ENCODE assay signal across 15 cellular contexts in genomic region chr1:208233978-208234377, GRCh38. TPM values are rescaled to one million over a fixed set of nuclear protein-coding genes. Genes with fewer than 3 reads are reported as not detected.
DNase-seq lines count a peak whose midpoint lies in the region; ATAC-seq and TF ChIP-seq lines count a peak whose summit lies in the region.
"Had no signal": no experiment of that assay in that cellular context is flagged by ENCODE, and none has a peak within 500 bp of the region (broad histone marks: within the 10 kb centered on the region; RNA-seq: fewer than 3 reads in every experiment).

No MANE protein-coding gene starts in this region.

- ATAC-seq in GM23338, result no peak; the same call in 2 of the 3 replicates
- peak; percentile 15 to 50 for ATAC-seq in lower lobe of right lung
- no peak for ATAC-seq in activated CD4-positive, alpha-beta T cell treated with anti-CD3 and anti-CD28 coated beads for 36 hours

- POLR2A ChIA-PET in activated CD4-positive, alpha-beta T cell treated with anti-CD3 and anti-CD28 coated beads for 36 hours (lab: Charles Lee), result no interaction called here

- CTCF ChIA-PET in activated CD4-positive, alpha-beta T cell treated with anti-CD3 and anti-CD28 coated beads for 36 hours (lab: Charles Lee), result interaction anchor here (0.6 to 1.0 kb wide), 4 partner anchors 10 to 311 kb away, joined by 3 to 4 read pairs (median 3); partner anchors contain the start of gene PLXNA2

- peaks cover 3% of the 10 kb centered on the region for H3K27me3 Mint-ChIP-seq in GM23338 (ENCODE audit: insufficient read depth, low read depth, poor library complexity)
- peaks cover 18% of the 10 kb centered on the region for H3K27me3 Mint-ChIP-seq in activated CD4-positive, alpha-beta T cell treated with anti-CD3 and anti-CD28 coated beads for 36 hours

- no peaks in the 10 kb centered on the region for H3K79me2 ChIP-seq in GM23338 (replicated peaks; ENCODE audit: insufficient read depth)

- peaks cover 34% of the 10 kb centered on the region for H3K4me1 ChIP-seq in GM23338 (ENCODE audit: insufficient read depth)
- peaks cover 68% of the 10 kb centered on the region for H3K4me1 ChIP-seq in SJCRH30
- H3K4me1 ChIP-seq in lower lobe of right lung, result peaks cover 100% of the 10 kb centered on the region
- H3K4me1 ChIP-seq in rectal smooth muscle tissue (ENCODE audit: control insufficient read depth, insufficient read depth, low read length), result peaks cover 49% of the 10 kb centered on the region

- H3K36me3 Mint-ChIP-seq in GM23338 (ENCODE audit: low read depth), result no peaks in the 10 kb centered on the region
- H3K36me3 Mint-ChIP-seq in activated CD4-positive, alpha-beta T cell treated with anti-CD3 and anti-CD28 coated beads for 36 hours (ENCODE audit: low read depth), result no peaks in the 10 kb centered on the region
- H3K36me3 Mint-ChIP-seq: activated CD4-positive, alpha-beta memory T cell treated with anti-CD3 and anti-CD28 coated beads for 36 hours; naive B cell had no signal

- H3K27ac Mint-ChIP-seq in GM23338, result peak overlapping the region; percentile 26; the same call in 1 of the 2 replicates
- no peak overlapping the region for H3K27ac Mint-ChIP-seq in activated CD4-positive, alpha-beta T cell treated with anti-CD3 and anti-CD28 coated beads for 36 hours
- H3K27ac Mint-ChIP-seq: activated CD4-positive, alpha-beta memory T cell treated with anti-CD3 and anti-CD28 coated beads for 36 hours had no signal

- H4K20me1 ChIP-seq in GM23338 (replicated peaks; ENCODE audit: insufficient read depth), result no peaks in the 10 kb centered on the region

- H3K36me3 ChIP-seq in GM23338 (ENCODE audit: insufficient read depth), result no peaks in the 10 kb centered on the region
- H3K36me3 ChIP-seq in SJCRH30, result peaks cover 8% of the 10 kb centered on the region
- H3K36me3 ChIP-seq in lower lobe of right lung, result peaks cover 3% of the 10 kb centered on the region
- H3K36me3 ChIP-seq in rectal smooth muscle tissue (ENCODE audit: control insufficient read depth, insufficient read depth, low read length), result no peaks in the 10 kb centered on the region
- no peaks in the 10 kb centered on the region; the same call in 1 of the 2 replicates for H3K36me3 ChIP-seq in WERI-Rb-1

- H3K9me3 ChIP-seq in SJCRH30 (replicated peaks) (no peaks in the 10 kb centered on the region), lower lobe of right lung (no peaks in the 10 kb centered on the region), WERI-Rb-1 (ENCODE audit: severe bottlenecking) (no peaks in the 10 kb centered on the region)
- H3K9me3 ChIP-seq: BE2C, heart left ventricle had no signal

- H3K4me3 Mint-ChIP-seq in GM23338, result no peak overlapping the region
- H3K4me3 Mint-ChIP-seq in activated CD4-positive, alpha-beta T cell treated with anti-CD3 and anti-CD28 coated beads for 36 hours, result no peak overlapping the region
- H3K4me3 Mint-ChIP-seq: activated CD4-positive, alpha-beta memory T cell treated with anti-CD3 and anti-CD28 coated beads for 36 hours; naive B cell had no signal

- H2AFZ ChIP-seq in GM23338, result no peak overlapping the region

- no peaks in the 10 kb centered on the region for H3F3A ChIP-seq in GM23338 (replicated peaks; ENCODE audit: low read depth)

- no peaks in the 10 kb centered on the region for H3K9me2 ChIP-seq in GM23338 (ENCODE audit: insufficient read depth)

- no peak overlapping the region for H3K9ac ChIP-seq in rectal smooth muscle tissue (ENCODE audit: low read length)

- intact Hi-C loops in lower lobe of right lung (cut with DNase I), result no loop called here
- intact Hi-C loops in activated CD4-positive, alpha-beta T cell treated with anti-CD3 and anti-CD28 coated beads for 36 hours (cut with DNase I, micrococcal nuclease), result no loop called here

- peaks cover 58% of the 10 kb centered on the region for H3K4me1 Mint-ChIP-seq in GM23338
- H3K4me1 Mint-ChIP-seq in activated CD4-positive, alpha-beta T cell treated with anti-CD3 and anti-CD28 coated beads for 36 hours, result peaks cover 10% of the 10 kb centered on the region

- TF ChIP-seq CTCF in GM23338 (conservative IDR thresholded peaks at IDR 0.05; ENCODE audit: low read depth in 2 of 2) (no peak), lower lobe of right lung (IDR thresholded peaks at IDR 0.05) (no peak), WERI-Rb-1 (IDR thresholded peaks at IDR 0.05; ENCODE audit: low read depth, low read length) (no peak)

- no peak overlapping the region for H3K4me2 ChIP-seq in GM23338

- H3K9me3 Mint-ChIP-seq in GM23338, result no peaks in the 10 kb centered on the region
- no peaks in the 10 kb centered on the region for H3K9me3 Mint-ChIP-seq in activated CD4-positive, alpha-beta T cell treated with anti-CD3 and anti-CD28 coated beads for 36 hours (ENCODE audit: low read depth)
- H3K9me3 Mint-ChIP-seq: activated CD4-positive, alpha-beta memory T cell treated with anti-CD3 and anti-CD28 coated beads for 36 hours; naive B cell had no signal

- H3K4me3 ChIP-seq in GM23338, result no peak overlapping the region
- H3K4me3 ChIP-seq in SJCRH30, result no peak overlapping the region
- H3K4me3 ChIP-seq in lower lobe of right lung, result no peak overlapping the region
- H3K4me3 ChIP-seq in rectal smooth muscle tissue (ENCODE audit: low read length), result no peak overlapping the region
- no peak overlapping the region for H3K4me3 ChIP-seq in WERI-Rb-1 (ENCODE audit: low read depth, low read length)
- H3K4me3 ChIP-seq: heart left ventricle had no signal

- H3K27me3 ChIP-seq in GM23338 (ENCODE audit: insufficient read depth) (no peaks in the 10 kb centered on the region), SJCRH30 (no peaks in the 10 kb centered on the region), lower lobe of right lung (ENCODE audit: low read depth) (no peaks in the 10 kb centered on the region), rectal smooth muscle tissue (ENCODE audit: control insufficient read depth, insufficient read depth, low read length) (no peaks in the 10 kb centered on the region), WERI-Rb-1 (ENCODE audit: insufficient read depth, low read depth, severe bottlenecking) (no peaks in the 10 kb centered on the region)
- H3K27me3 ChIP-seq: BE2C had no signal

- H3K27ac ChIP-seq in GM23338 (ENCODE audit: low read depth), result no peak overlapping the region
- peak overlapping the region; percentile 51; the same call in 1 of the 2 replicates for H3K27ac ChIP-seq in SJCRH30
- H3K27ac ChIP-seq in lower lobe of right lung, result peak overlapping the region; percentile 83
- H3K27ac ChIP-seq in rectal smooth muscle tissue (ENCODE audit: low read depth, low read length), result peak overlapping the region; percentile 48
- H3K27ac ChIP-seq in WERI-Rb-1, result no peak overlapping the region

- DNase-seq in GM23338 (ENCODE audit: low spot score), result no peak
- no peak for DNase-seq in SJCRH30
- no peak for DNase-seq in lower lobe of right lung
- no peak for DNase-seq in stimulated activated CD4-positive, alpha-beta T cell treated with anti-CD3 and anti-CD28 coated beads, Interleukin-2, amount 100 ng/mL, for 48 hours
- no peak for DNase-seq in WERI-Rb-1
- no peak for DNase-seq in kidney tubule cell (ENCODE audit: low spot score)
- DNase-seq in activated CD4-positive, alpha-beta T cell treated with anti-CD3 and anti-CD28 coated beads for 36 hours, result no peak
- DNase-seq: activated CD4-positive, alpha-beta memory T cell treated with anti-CD3 and anti-CD28 coated beads for 36 hours; BE2C; kidney; naive B cell; small intestine; stimulated activated naive CD4-positive, alpha-beta T cell treated with Interleukin-2 at 50 U/mL for 16 hours had no signal

TF ChIP-seq in GM23338, 12 proteins besides CTCF, POLR2A, EP300 and RAD21 (continues in another document):
- no peak for TF ChIP-seq CREB1 (CRISPR knock-in tag; IDR thresholded peaks at IDR 0.05; ENCODE audit: low read depth)
- no peak for TF ChIP-seq REST (IDR thresholded peaks at IDR 0.05; ENCODE audit: unreplicated experiment)
- no peak for TF ChIP-seq EZH2phosphoT487 (IDR thresholded peaks at IDR 0.05; ENCODE audit: unreplicated experiment)
- TF ChIP-seq ZNF331 (CRISPR knock-in tag; IDR thresholded peaks at IDR 0.05; ENCODE audit: low read depth), result no peak
- TF ChIP-seq ETS1 (IDR thresholded peaks at IDR 0.05), result no peak
- no peak for TF ChIP-seq NANOG (IDR thresholded peaks at IDR 0.05; ENCODE audit: borderline replicate concordance)

RNA-seq across cellular contexts. Expression of gene PLXNA2, which starts 10.2 kb away (rescaled TPM):
- total RNA-seq in GM23338 (2014; rRNA removed; shearing (Covaris generic)), result 1.8 and 3.2 TPM in 2 replicates
- 0.40 and 0.45 TPM in 2 replicates for polyA plus RNA-seq in GM23338 (2016; fragmentation: Nextera tagmentation; extraction: Ambion mirVana)
- 26.2 and 34.8 TPM in 2 replicates for total RNA-seq in SJCRH30 (2014; rRNA removed; shearing (Covaris generic))
- 83.9 TPM for total RNA-seq in lower lobe of right lung
- total RNA-seq in activated CD4-positive, alpha-beta T cell treated with anti-CD3 and anti-CD28 coated beads for 36 hours, result under 1 TPM in 1 of 2 experiments, not detected in 1; 0.04 TPM

Comparison
In these comparisons a context has a peak if more than half of its experiments do, and no peak if none do; other contexts are left out.
1. ATAC-seq: peak in lower lobe of right lung (2 of 2); none in GM23338 (single experiment) and activated CD4-positive, alpha-beta T cell treated with anti-CD3 and anti-CD28 coated beads for 36 hours (single experiment).
2. H3K27ac ChIP-seq: peak in SJCRH30 (single experiment), lower lobe of right lung (single experiment) and rectal smooth muscle tissue (single experiment); none in GM23338 (single experiment) and WERI-Rb-1 (single experiment).